ENCODE assay signal across 8 cellular contexts in genomic region chr11:96235725-96236124, GRCh38.
DNase-seq lines count a peak whose midpoint lies in the region; ATAC-seq and TF ChIP-seq lines count a peak whose summit lies in the region.

No MANE protein-coding gene starts in this region.

- no peaks in the 10 kb centered on the region for H3K36me3 ChIP-seq in breast epithelium
- H3K36me3 ChIP-seq in upper lobe of left lung: no peaks in the 10 kb centered on the region

- intact Hi-C loops in breast epithelium (cut with DNase I; ENCODE audit: low total_unique reads): no loop called here

- H3K27ac ChIP-seq in breast epithelium (peak overlapping the region; percentile 59 to 78), upper lobe of left lung (peak overlapping the region in 3 of 4 donors; percentile 5 to 17 (median 10))

- DNase-seq in activated naive CD4-positive, alpha-beta T cell treated with Interleukin-2 at 50 U/mL for 16 hours: peak; percentile 68
- DNase-seq in activated naive CD4-positive, alpha-beta T cell (lab: John Stamatoyannopoulos, UW): no peak
- DNase-seq in breast epithelium (ENCODE audit: low spot score in 2 of 2) (no peak), upper lobe of left lung (no peak), DMS153 treated with DMSO at 0.1 percent for 48 hours (lab: John Stamatoyannopoulos, UW; ENCODE audit: unreplicated experiment) (no peak), SK-N-DZ (ENCODE audit: low spot score) (no peak), GM19238 (ENCODE audit: insufficient read length, low spot score) (no peak)

- ATAC-seq in HG03342 (IDR thresholded peaks at IDR 0.05; ENCODE audit: unreplicated experiment) (peak; percentile 49), upper lobe of left lung (ENCODE audit: low FRiP score in 2 of 2) (no peak)

- no peak for TF ChIP-seq POLR2A in breast epithelium (IDR thresholded peaks at IDR 0.05)
- no peak for TF ChIP-seq POLR2A in upper lobe of left lung (IDR thresholded peaks at IDR 0.05)

- H3K4me3 ChIP-seq in breast epithelium (no peak overlapping the region), upper lobe of left lung (no peak overlapping the region)

- H3K9me3 ChIP-seq in breast epithelium (no peaks in the 10 kb centered on the region), upper lobe of left lung (no peaks in the 10 kb centered on the region)

- H3K4me1 ChIP-seq in breast epithelium (peaks cover 4 to 17% of the 10 kb centered on the region in 2 donors), upper lobe of left lung (peaks cover 18 to 42% (median 27%) of the 10 kb centered on the region in 4 donors)

- TF ChIP-seq CTCF in breast epithelium (IDR thresholded peaks at IDR 0.05) (no peak), upper lobe of left lung (IDR thresholded peaks at IDR 0.05) (no peak)

- TF ChIP-seq EP300 in upper lobe of left lung (IDR thresholded peaks at IDR 0.05): no peak

- H3K27me3 ChIP-seq in breast epithelium (no peaks in the 10 kb centered on the region), upper lobe of left lung (no peaks in the 10 kb centered on the region)

- WGBS in upper lobe of left lung, 2 donors: 67 to 83% methylated on average over 4 of the region's 4 CpGs
